In genomic region chr7:107824858-107825257, GRCh38 we compare ENCODE assay signal across 12 cellular contexts. TPM values are rescaled to one million over a fixed set of nuclear protein-coding genes. Genes with fewer than 3 reads are reported as not detected.
"Had no signal": no experiment of that assay in that cellular context is flagged by ENCODE, and none has a peak within 500 bp of the region (broad histone marks: within the 10 kb centered on the region; RNA-seq: fewer than 3 reads in every experiment).

No MANE protein-coding gene starts in this region.

- FAIRE-seq: H1, H54 had no signal

- DNase-seq: GM23248, GOT3, H7, H9, HCEC 1CT, HFFc6 had no signal

- H2AFZ ChIP-seq: GM23248, GM23338 had no signal

- H3K9me3 ChIP-seq: HAP-1 had no signal

- H3K4me1 ChIP-seq: HAP-1 had no signal

- ATAC-seq: GM23338, HCT116 had no signal

- H3K4me3 Mint-ChIP-seq: GM23338, H9, HFFc6 had no signal

- H3K9ac ChIP-seq: GM23248 had no signal

- H3K4me2 ChIP-seq: GM23338 had no signal

- H3K27ac ChIP-seq: GM23248 had no signal

- H3K4me1 Mint-ChIP-seq: GM23338, H9 had no signal

- H3K27ac Mint-ChIP-seq: GM23338, H9, HFFc6 had no signal

- H3K36me3 ChIP-seq: HAP-1 had no signal

- H3K4me3 ChIP-seq: GM23248, GM23338, HAP-1 had no signal

- H3K9me3 Mint-ChIP-seq: GM23338, HFFc6 had no signal

RNA-seq across cellular contexts. Expression of gene SLC26A3, which starts 21.8 kb away (rescaled TPM):
- total RNA-seq: GM23248, GM23338, H1, H4, H7, H9, HFFc6 had no signal
- polyA plus RNA-seq: GM23248, GM23338, H1 had no signal
